16 cellular contexts compared by ENCODE assay signal in the genomic region with DNA sequence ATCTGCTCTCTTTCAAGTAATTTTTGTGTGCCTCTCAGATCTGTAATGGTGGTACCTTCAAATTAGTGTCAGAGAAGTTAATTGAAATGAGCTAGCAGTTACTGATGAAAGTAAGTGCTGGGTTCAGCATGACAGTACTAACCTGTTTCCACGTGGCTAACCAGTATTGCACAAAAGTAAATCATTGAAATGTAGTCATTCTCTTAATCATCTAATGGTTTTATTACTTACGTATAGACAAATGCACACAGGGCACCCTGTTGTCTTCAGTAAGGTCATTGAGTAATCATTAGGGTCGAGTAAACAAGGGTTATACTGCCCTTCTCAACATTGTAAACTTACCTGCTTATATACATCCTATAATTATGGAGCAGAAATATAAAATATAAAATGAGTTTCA.
"Had no signal": no experiment of that assay in that cellular context is flagged by ENCODE, and none has a peak within 500 bp of the region (broad histone marks: within the 10 kb centered on the region; RNA-seq: fewer than 3 reads in every experiment).

No MANE protein-coding gene starts in this region.

- H3K4me3 ChIP-seq: cardiac muscle cell, esophagus squamous epithelium, thoracic aorta had no signal

- ATAC-seq: left lobe of liver; natural killer cell; stimulated activated effector memory CD8-positive, alpha-beta T cell treated with anti-CD3 and anti-CD28 coated beads, Interleukin-12 subunit alpha, Interleukin-12 subunit beta, amount 100 ng/mL, for 72 hours had no signal

- H3K27me3 ChIP-seq: cardiac muscle cell, esophagus squamous epithelium, neutrophil had no signal

- H3K27ac ChIP-seq: cardiac muscle cell, esophagus squamous epithelium, neutrophil, parathyroid adenoma, thoracic aorta, VCaP had no signal

- H3K36me3 Mint-ChIP-seq: memory B cell; natural killer cell; stimulated activated effector memory CD8-positive, alpha-beta T cell treated with anti-CD3 and anti-CD28 coated beads, Interleukin-12 subunit alpha, Interleukin-12 subunit beta, amount 100 ng/mL, for 72 hours had no signal

- H3K4me1 ChIP-seq: esophagus squamous epithelium, parathyroid adenoma had no signal

- H3K4me1 Mint-ChIP-seq: endodermal cell; memory B cell; natural killer cell; stimulated activated effector memory CD8-positive, alpha-beta T cell treated with anti-CD3 and anti-CD28 coated beads, Interleukin-12 subunit alpha, Interleukin-12 subunit beta, amount 100 ng/mL, for 72 hours had no signal

- DNase-seq: activated CD4-positive, alpha-beta T cell treated with anti-CD3 and anti-CD28 coated beads, Interleukin-2, amount 50 U/mL, for 48 hours; activated naive CD4-positive, alpha-beta T cell treated with anti-CD3 and anti-CD28 coated beads for 36 hours; endodermal cell; esophagus squamous epithelium; foreskin melanocyte; head of caudate nucleus; natural killer cell had no signal

- H3K27ac Mint-ChIP-seq: activated naive CD4-positive, alpha-beta T cell treated with anti-CD3 and anti-CD28 coated beads for 36 hours; activated T-helper 2 cell treated with anti-CD3 and anti-CD28 coated beads, Interferon-gamma antibody, Interleukin-2, Interleukin-4, amounts not matched to agents 10 μg/mL and 5 μg/mL and 100 μg/mL, durations not matched to agents 14 hours and 24 hours and 36 hours; endodermal cell; memory B cell; natural killer cell; stimulated activated effector memory CD8-positive, alpha-beta T cell treated with anti-CD3 and anti-CD28 coated beads, Interleukin-12 subunit alpha, Interleukin-12 subunit beta, amount 100 ng/mL, for 72 hours had no signal

- H3K9me3 ChIP-seq: esophagus squamous epithelium, neutrophil, thoracic aorta had no signal

- H3K27me3 Mint-ChIP-seq: memory B cell had no signal

- H3K36me3 ChIP-seq: cardiac muscle cell, esophagus squamous epithelium, neutrophil, thoracic aorta had no signal

- H3K4me3 Mint-ChIP-seq: activated naive CD4-positive, alpha-beta T cell treated with anti-CD3 and anti-CD28 coated beads for 36 hours; endodermal cell; memory B cell; natural killer cell; stimulated activated effector memory CD8-positive, alpha-beta T cell treated with anti-CD3 and anti-CD28 coated beads, Interleukin-12 subunit alpha, Interleukin-12 subunit beta, amount 100 ng/mL, for 72 hours had no signal

- H3K9me3 Mint-ChIP-seq: activated T-helper 2 cell treated with anti-CD3 and anti-CD28 coated beads, Interferon-gamma antibody, Interleukin-2, Interleukin-4, amounts not matched to agents 10 μg/mL and 5 μg/mL and 100 μg/mL, durations not matched to agents 14 hours and 24 hours and 36 hours; memory B cell had no signal
